In genomic region chr6:19424853-19425252, GRCh38 we compare ENCODE assay signal across 24 cellular contexts.
"Had no signal": no experiment of that assay in that cellular context is flagged by ENCODE, and none has a peak within 500 bp of the region (broad histone marks: within the 10 kb centered on the region; RNA-seq: fewer than 3 reads in every experiment).

No MANE protein-coding gene starts in this region.

- H3K4me3 Mint-ChIP-seq: mesothelial cell of epicardium; naive B cell; natural killer cell treated with Interleukin-12 subunit alpha and Interleukin-12 subunit beta and Interleukin-15 and Interleukin-18, amount 100 ng/mL, for 72 hours; neural crest cell; stimulated activated naive B cell treated with anti-CD40 and anti-IgM and Interleukin-4, amounts not matched to agents 10 μg/mL and 1 μg/mL and 100 μg/mL, for 72 hours; stimulated activated naive CD8-positive, alpha-beta T cell treated with anti-CD3 and anti-CD28 coated beads, Interleukin-15, Interleukin-2, amounts not matched to agents 100 ng/mL and 50 ng/mL, for 24 hours had no signal

- H3K27me3 Mint-ChIP-seq: naive B cell; natural killer cell treated with Interleukin-12 subunit alpha and Interleukin-12 subunit beta and Interleukin-15 and Interleukin-18, amount 100 ng/mL, for 72 hours; progenitor cell of endocrine pancreas; stimulated activated naive B cell treated with anti-CD40 and anti-IgM and Interleukin-4, amounts not matched to agents 10 μg/mL and 1 μg/mL and 100 μg/mL, for 72 hours; stimulated activated naive CD8-positive, alpha-beta T cell treated with anti-CD3 and anti-CD28 coated beads, Interleukin-15, Interleukin-2, amounts not matched to agents 100 ng/mL and 50 ng/mL, for 24 hours had no signal

- H3K36me3 Mint-ChIP-seq: mesothelial cell of epicardium; naive B cell; natural killer cell treated with Interleukin-12 subunit alpha and Interleukin-12 subunit beta and Interleukin-15 and Interleukin-18, amount 100 ng/mL, for 72 hours; stimulated activated naive B cell treated with anti-CD40 and anti-IgM and Interleukin-4, amounts not matched to agents 10 μg/mL and 1 μg/mL and 100 μg/mL, for 72 hours had no signal

- H3K4me1 Mint-ChIP-seq: mesothelial cell of epicardium; naive B cell; neural crest cell; stimulated activated naive B cell treated with anti-CD40 and anti-IgM and Interleukin-4, amounts not matched to agents 10 μg/mL and 1 μg/mL and 100 μg/mL, for 72 hours had no signal

- H3K4me1 ChIP-seq: gastrocnemius medialis, parathyroid adenoma, right lobe of liver, tibial nerve, upper lobe of right lung, uterus had no signal

- H3K27ac Mint-ChIP-seq: mesothelial cell of epicardium; naive B cell; natural killer cell treated with Interleukin-12 subunit alpha and Interleukin-12 subunit beta and Interleukin-15 and Interleukin-18, amount 100 ng/mL, for 72 hours; progenitor cell of endocrine pancreas; stimulated activated naive B cell treated with anti-CD40 and anti-IgM and Interleukin-4, amounts not matched to agents 10 μg/mL and 1 μg/mL and 100 μg/mL, for 72 hours; stimulated activated naive CD8-positive, alpha-beta T cell treated with anti-CD3 and anti-CD28 coated beads, Interleukin-15, Interleukin-2, amounts not matched to agents 100 ng/mL and 50 ng/mL, for 24 hours had no signal

- H3K4me3 ChIP-seq: gastrocnemius medialis, lung, mucosa of descending colon, right lobe of liver, thoracic aorta, tibial nerve, upper lobe of right lung, uterus had no signal

- H3K27me3 ChIP-seq: gastrocnemius medialis, right lobe of liver, tibial nerve, upper lobe of right lung, uterus had no signal

- H3K27ac ChIP-seq: gastrocnemius medialis, parathyroid adenoma, right lobe of liver, thoracic aorta, tibial nerve, upper lobe of right lung, uterus had no signal

- ATAC-seq: gastrocnemius medialis; left lobe of liver; mucosa of descending colon; natural killer cell treated with Interleukin-12 subunit alpha and Interleukin-12 subunit beta and Interleukin-15 and Interleukin-18, amount 100 ng/mL, for 72 hours; right lobe of liver; stimulated activated naive B cell treated with anti-CD40 and anti-IgM and Interleukin-4, amounts not matched to agents 10 μg/mL and 1 μg/mL and 100 μg/mL, for 72 hours; upper lobe of right lung had no signal

- DNase-seq: cortex of kidney; gastrocnemius medialis; head of caudate nucleus; kidney; mesenchymal stem cell; mucosa of descending colon; naive B cell; right lobe of liver; small intestine; stimulated activated CD4-positive, alpha-beta T cell treated with anti-CD3 and anti-CD28 coated beads, Interleukin-15, amount 100 ng/mL, for 24 hours; stimulated activated CD4-positive, alpha-beta T cell treated with anti-CD3 and anti-CD28 coated beads, Interleukin-2, amount 100 ng/mL, for 48 hours; stimulated activated naive B cell treated with anti-CD40 and anti-IgM and Interleukin-4, amounts not matched to agents 10 μg/mL and 1 μg/mL and 100 μg/mL, for 72 hours; upper lobe of right lung; uterus had no signal
